10 cellular contexts compared by ENCODE assay signal in genomic region chr2:165572155-165572554, GRCh38.
DNase-seq lines count a peak whose midpoint lies in the region; ATAC-seq, FAIRE-seq and TF ChIP-seq lines count a peak whose summit lies in the region.
"Had no signal": no experiment of that assay in that cellular context is flagged by ENCODE, and none has a peak within 500 bp of the region (broad histone marks: within the 10 kb centered on the region; RNA-seq: fewer than 3 reads in every experiment).

No MANE protein-coding gene starts in this region.

- H3K27me3 ChIP-seq in neural cell (ENCODE audit: insufficient read depth, low read depth, low read length) (no peaks in the 10 kb centered on the region), PC-9 (ENCODE audit: insufficient read depth, low read depth) (no peaks in the 10 kb centered on the region)
- no peaks in the 10 kb centered on the region for H3K27me3 ChIP-seq in effector memory CD4-positive, alpha-beta T cell (replicated peaks; ENCODE audit: control insufficient read depth, insufficient read depth, low read length, poor library complexity, severe bottlenecking)

- H3K36me3 Mint-ChIP-seq in brain, result no peaks in the 10 kb centered on the region
- H3K36me3 Mint-ChIP-seq: activated CD8-positive, alpha-beta memory T cell treated with anti-CD3 and anti-CD28 coated beads, Interleukin-2, amount 10 ng/mL, durations not matched to agents 7 days and 5 days; CD8-positive, alpha-beta memory T cell had no signal

- TF ChIP-seq CTCF in brain (conservative IDR thresholded peaks at IDR 0.05) (no peak), neural cell (IDR thresholded peaks at IDR 0.05; ENCODE audit: poor library complexity, severe bottlenecking) (no peak), PC-9 (conservative IDR thresholded peaks at IDR 0.05) (no peak)

- ATAC-seq in GM18511 (IDR thresholded peaks at IDR 0.05; ENCODE audit: unreplicated experiment) (no peak), HG03045 (IDR thresholded peaks at IDR 0.05; ENCODE audit: unreplicated experiment) (no peak)
- ATAC-seq: activated CD8-positive, alpha-beta memory T cell treated with anti-CD3 and anti-CD28 coated beads, Interleukin-2, amount 10 ng/mL, durations not matched to agents 7 days and 5 days had no signal

- FAIRE-seq in H54 (lab: Jason Lieb, UNC), result peak; percentile 6

- H2AFZ ChIP-seq in neural cell (ENCODE audit: low read depth, low read length) (no peak overlapping the region), PC-9 (no peak overlapping the region)

- H3K9ac ChIP-seq in neural cell (ENCODE audit: low read length), result peak overlapping the region; percentile 79

- H3K27me3 Mint-ChIP-seq in brain, result peaks cover 13% of the 10 kb centered on the region
- H3K27me3 Mint-ChIP-seq: activated CD8-positive, alpha-beta memory T cell treated with anti-CD3 and anti-CD28 coated beads, Interleukin-2, amount 10 ng/mL, durations not matched to agents 7 days and 5 days had no signal

- BruUV-seq in PC-9 (replicated peaks; lab: Mats Ljungman, UMichigan), result no TSS peak

- DNase-seq in H54 (ENCODE audit: insufficient read length, low spot score) (no peak), NCI-H2196 treated with DMSO at 0.1 percent for 48 hours (lab: John Stamatoyannopoulos, UW; ENCODE audit: unreplicated experiment) (peak; percentile 31), PC-9 (no peak)
- no peak for DNase-seq in effector memory CD4-positive, alpha-beta T cell
- DNase-seq: activated CD8-positive, alpha-beta memory T cell treated with anti-CD3 and anti-CD28 coated beads, Interleukin-2, amount 10 ng/mL, durations not matched to agents 7 days and 5 days; CD8-positive, alpha-beta memory T cell had no signal

- POLR2A ChIA-PET in PC-9 (lab: Charles Lee; ENCODE audit: unreplicated experiment), result no interaction called here

- no peak for TF ChIP-seq EP300 in neural cell (conservative IDR thresholded peaks at IDR 0.05; ENCODE audit: poor library complexity, severe bottlenecking)

- H3K4me3 ChIP-seq in neural cell (ENCODE audit: low read length) (peak overlapping the region; percentile 71), PC-9 (no peak overlapping the region)
- H3K4me3 ChIP-seq in effector memory CD4-positive, alpha-beta T cell (ENCODE audit: insufficient read depth, low read depth, low read length, poor library complexity, severe bottlenecking), result no peak overlapping the region

- TF ChIP-seq RAD21 in neural cell (conservative IDR thresholded peaks at IDR 0.05), result peak; percentile 54

- peak overlapping the region; percentile 93 for H3K27ac ChIP-seq in neural cell (ENCODE audit: low read length)
- H3K27ac ChIP-seq in effector memory CD4-positive, alpha-beta T cell (ENCODE audit: insufficient read depth, low read length, poor library complexity, severe bottlenecking), result no peak overlapping the region
- H3K27ac ChIP-seq in PC-9, result no peak overlapping the region

- H3K4me2 ChIP-seq in neural cell (ENCODE audit: low read length) (peak overlapping the region; percentile 89), PC-9 (no peak overlapping the region)

- peaks cover 81% of the 10 kb centered on the region for H3K4me1 Mint-ChIP-seq in brain
- H3K4me1 Mint-ChIP-seq: activated CD8-positive, alpha-beta memory T cell treated with anti-CD3 and anti-CD28 coated beads, Interleukin-2, amount 10 ng/mL, durations not matched to agents 7 days and 5 days; CD8-positive, alpha-beta memory T cell had no signal

- H3K27ac Mint-ChIP-seq in brain, result peak overlapping the region; percentile 87 to 100 (median 96)
- H3K27ac Mint-ChIP-seq: activated CD8-positive, alpha-beta memory T cell treated with anti-CD3 and anti-CD28 coated beads, Interleukin-2, amount 10 ng/mL, durations not matched to agents 7 days and 5 days; CD8-positive, alpha-beta memory T cell had no signal

- H4K20me1 ChIP-seq in neural cell (ENCODE audit: insufficient read depth), result no peaks in the 10 kb centered on the region
- no peaks in the 10 kb centered on the region for H4K20me1 ChIP-seq in PC-9 (ENCODE audit: insufficient read depth)

- peak overlapping the region; percentile 80 to 96 (median 85) for H3K4me3 Mint-ChIP-seq in brain
- H3K4me3 Mint-ChIP-seq: activated CD8-positive, alpha-beta memory T cell treated with anti-CD3 and anti-CD28 coated beads, Interleukin-2, amount 10 ng/mL, durations not matched to agents 7 days and 5 days; CD8-positive, alpha-beta memory T cell had no signal

- H3K9me2 ChIP-seq in neural cell (ENCODE audit: insufficient read depth, low read length) (no peaks in the 10 kb centered on the region), PC-9 (ENCODE audit: insufficient read depth) (no peaks in the 10 kb centered on the region)

- H3K79me2 ChIP-seq in neural cell (replicated peaks; ENCODE audit: insufficient read depth, low read length) (peaks cover 79% of the 10 kb centered on the region), PC-9 (ENCODE audit: low read depth) (no peaks in the 10 kb centered on the region)

- no peak for TF ChIP-seq POLR2A in H54 (IDR thresholded peaks at IDR 0.05; ENCODE audit: low read depth, low read length)

- CTCF ChIA-PET in PC-9 (lab: Charles Lee), result no interaction called here

- H3K9me3 ChIP-seq in neural cell (ENCODE audit: low read length) (no peaks in the 10 kb centered on the region), PC-9 (ENCODE audit: insufficient read depth, low read depth) (no peaks in the 10 kb centered on the region)
- no peaks in the 10 kb centered on the region for H3K9me3 ChIP-seq in effector memory CD4-positive, alpha-beta T cell (ENCODE audit: control insufficient read depth, low read length)

- no peaks in the 10 kb centered on the region for H3K4me1 ChIP-seq in effector memory CD4-positive, alpha-beta T cell (ENCODE audit: control insufficient read depth, insufficient read depth, low read length, poor library complexity, severe bottlenecking)
- no peaks in the 10 kb centered on the region for H3K4me1 ChIP-seq in PC-9 (replicated peaks; ENCODE audit: insufficient read depth)

- H3K36me3 ChIP-seq in neural cell (ENCODE audit: insufficient read depth, low read length) (no peaks in the 10 kb centered on the region), PC-9 (ENCODE audit: low read depth) (no peaks in the 10 kb centered on the region)
- H3K36me3 ChIP-seq in effector memory CD4-positive, alpha-beta T cell (ENCODE audit: control insufficient read depth, insufficient read depth, low read length), result no peaks in the 10 kb centered on the region

- intact Hi-C loops in PC-9 (cut with micrococcal nuclease; ENCODE audit: unreplicated experiment), result no loop called here

- H3F3A ChIP-seq in neural cell (ENCODE audit: insufficient read depth, low read length, poor library complexity, severe bottlenecking), result peaks cover 6% of the 10 kb centered on the region
- no peaks in the 10 kb centered on the region for H3F3A ChIP-seq in PC-9 (ENCODE audit: insufficient read depth, low read depth)

- H3K9me3 Mint-ChIP-seq in brain, result no peaks in the 10 kb centered on the region
- H3K9me3 Mint-ChIP-seq: CD8-positive, alpha-beta memory T cell had no signal

TF ChIP-seq in neural cell, 6 proteins besides CTCF, POLR2A, EP300 and RAD21:
- peak; percentile 99 for TF ChIP-seq REST (IDR thresholded peaks at IDR 0.05; ENCODE audit: borderline replicate concordance)
- peak; percentile 82 for TF ChIP-seq MXI1 (conservative IDR thresholded peaks at IDR 0.05; ENCODE audit: poor library complexity, severe bottlenecking)
- no peak for TF ChIP-seq EZH2 (IDR thresholded peaks at IDR 0.05; ENCODE audit: borderline replicate concordance, insufficient read depth, low read length, poor library complexity, severe bottlenecking)
- TF ChIP-seq TAF1 (IDR thresholded peaks at IDR 0.05; ENCODE audit: low read depth), result peak; percentile 99
- TF ChIP-seq SMC3 (conservative IDR thresholded peaks at IDR 0.05; ENCODE audit: poor library complexity), result peak; percentile 51
- TF ChIP-seq POLR2AphosphoS5 (IDR thresholded peaks at IDR 0.05), result peak; percentile 100
